19 cellular contexts compared by ENCODE assay signal in genomic region chr6:151914475-151914874, GRCh38.
DNase-seq lines count a peak whose midpoint lies in the region; ATAC-seq and TF ChIP-seq lines count a peak whose summit lies in the region.
"Had no signal": no experiment of that assay in that cellular context is flagged by ENCODE, and none has a peak within 500 bp of the region (broad histone marks: within the 10 kb centered on the region; RNA-seq: fewer than 3 reads in every experiment).

No MANE protein-coding gene starts in this region.

- no peak overlapping the region for H3K4me3 Mint-ChIP-seq in activated CD8-positive, alpha-beta memory T cell treated with anti-CD3 and anti-CD28 coated beads, Interleukin-2, amount 10 ng/mL, durations not matched to agents 7 days and 5 days
- H3K4me3 Mint-ChIP-seq: activated naive CD4-positive, alpha-beta T cell treated with anti-CD3 and anti-CD28 coated beads, Interleukin-2, amount 50 U/mL, for 24 hours; brain; CD8-positive, alpha-beta memory T cell had no signal

- no peaks in the 10 kb centered on the region for H3K27me3 Mint-ChIP-seq in activated CD8-positive, alpha-beta memory T cell treated with anti-CD3 and anti-CD28 coated beads, Interleukin-2, amount 10 ng/mL, durations not matched to agents 7 days and 5 days
- H3K27me3 Mint-ChIP-seq: activated naive CD4-positive, alpha-beta T cell treated with anti-CD3 and anti-CD28 coated beads, Interleukin-2, amount 50 U/mL, for 24 hours; brain; CD8-positive, alpha-beta memory T cell had no signal

- TF ChIP-seq CTCF in choroid plexus epithelial cell (conservative IDR thresholded peaks at IDR 0.05; ENCODE audit: low read depth, low read length) = no peak

- ATAC-seq in HG02798 (IDR thresholded peaks at IDR 0.05; ENCODE audit: poor library complexity, unreplicated experiment) (no peak), GM18858 (IDR thresholded peaks at IDR 0.05; ENCODE audit: unreplicated experiment) (no peak)
- ATAC-seq in activated CD8-positive, alpha-beta memory T cell treated with anti-CD3 and anti-CD28 coated beads, Interleukin-2, amount 10 ng/mL, durations not matched to agents 7 days and 5 days = no peak

- no peak overlapping the region for H3K4me3 ChIP-seq in choroid plexus epithelial cell (ENCODE audit: low read depth, low read length)
- H3K4me3 ChIP-seq: right lobe of liver had no signal

- peak; percentile 9 for DNase-seq in Daoy (ENCODE audit: low read depth)
- DNase-seq in LoVo (ENCODE audit: low spot score) = peak; percentile 34
- peak; percentile 64 for DNase-seq in choroid plexus epithelial cell (ENCODE audit: low read depth)
- peak; percentile 46 for DNase-seq in iris pigment epithelial cell (ENCODE audit: low read depth)
- DNase-seq in activated CD8-positive, alpha-beta memory T cell treated with anti-CD3 and anti-CD28 coated beads, Interleukin-2, amount 10 ng/mL, durations not matched to agents 7 days and 5 days = no peak
- no peak for DNase-seq in hippocampal formation (lab: John Stamatoyannopoulos, UW)
- DNase-seq: activated CD4-positive, alpha-beta T cell treated with anti-CD3 and anti-CD28 coated beads, Interleukin-2, amount 50 U/mL, for 4 hours; activated T-cell treated with anti-CD3 and anti-CD28 coated beads, Interleukin-2, amount 50 U/mL, for 1 hour; CD8-positive, alpha-beta memory T cell; DND-41; NCI-H1105 treated with DMSO at 0.1 percent for 48 hours; NCI-H2107; occipital lobe; right lobe of liver; stimulated activated CD4-positive, alpha-beta T cell treated with anti-CD3 and anti-CD28 coated beads, Interleukin-1b, Interleukin-23, amount 100 ng/mL, for 48 hours had no signal

- H3K36me3 Mint-ChIP-seq in activated CD8-positive, alpha-beta memory T cell treated with anti-CD3 and anti-CD28 coated beads, Interleukin-2, amount 10 ng/mL, durations not matched to agents 7 days and 5 days = no peaks in the 10 kb centered on the region
- H3K36me3 Mint-ChIP-seq: activated naive CD4-positive, alpha-beta T cell treated with anti-CD3 and anti-CD28 coated beads, Interleukin-2, amount 50 U/mL, for 24 hours; brain; CD8-positive, alpha-beta memory T cell had no signal

- no peaks in the 10 kb centered on the region for H3K9me3 Mint-ChIP-seq in activated CD8-positive, alpha-beta memory T cell treated with anti-CD3 and anti-CD28 coated beads, Interleukin-2, amount 10 ng/mL, durations not matched to agents 7 days and 5 days (ENCODE audit: low read depth)
- H3K9me3 Mint-ChIP-seq: activated naive CD4-positive, alpha-beta T cell treated with anti-CD3 and anti-CD28 coated beads, Interleukin-2, amount 50 U/mL, for 24 hours; brain; CD8-positive, alpha-beta memory T cell had no signal

- no peak overlapping the region for H3K27ac Mint-ChIP-seq in activated CD8-positive, alpha-beta memory T cell treated with anti-CD3 and anti-CD28 coated beads, Interleukin-2, amount 10 ng/mL, durations not matched to agents 7 days and 5 days
- H3K27ac Mint-ChIP-seq: activated naive CD4-positive, alpha-beta T cell treated with anti-CD3 and anti-CD28 coated beads, Interleukin-2, amount 50 U/mL, for 24 hours; brain; CD8-positive, alpha-beta memory T cell had no signal

- CTCF ChIA-PET in activated CD8-positive, alpha-beta memory T cell treated with anti-CD3 and anti-CD28 coated beads, Interleukin-2, amount 10 ng/mL, durations not matched to agents 7 days and 5 days (lab: Charles Lee) = no interaction called here

- no peaks in the 10 kb centered on the region for H3K4me1 Mint-ChIP-seq in activated CD8-positive, alpha-beta memory T cell treated with anti-CD3 and anti-CD28 coated beads, Interleukin-2, amount 10 ng/mL, durations not matched to agents 7 days and 5 days
- H3K4me1 Mint-ChIP-seq: activated naive CD4-positive, alpha-beta T cell treated with anti-CD3 and anti-CD28 coated beads, Interleukin-2, amount 50 U/mL, for 24 hours; brain; CD8-positive, alpha-beta memory T cell had no signal

Comparison
In these comparisons a context has a peak if more than half of its experiments do, and no peak if none do; other contexts are left out.
1. DNase-seq: peak in Daoy (single experiment), LoVo (single experiment), choroid plexus epithelial cell (single experiment) and iris pigment epithelial cell (single experiment); none in activated CD8-positive, alpha-beta memory T cell treated with anti-CD3 and anti-CD28 coated beads, Interleukin-2, amount 10 ng/mL, durations not matched to agents 7 days and 5 days (single experiment) and hippocampal formation (0 of 2).